24 cellular contexts compared by ENCODE assay signal in genomic region chr5:83401775-83402174, GRCh38.
DNase-seq lines count a peak whose midpoint lies in the region; ATAC-seq and TF ChIP-seq lines count a peak whose summit lies in the region.
"Had no signal": no experiment of that assay in that cellular context is flagged by ENCODE, and none has a peak within 500 bp of the region (broad histone marks: within the 10 kb centered on the region; RNA-seq: fewer than 3 reads in every experiment).

No MANE protein-coding gene starts in this region.

- no peaks in the 10 kb centered on the region for H4K20me1 ChIP-seq in Loucy (ENCODE audit: insufficient read depth, low read length, poor library complexity, severe bottlenecking)
- H4K20me1 ChIP-seq: BLaER1 treated with 17β-estradiol and CSF1 and Interleukin-3, amounts not matched to agents 10 nM and 100 nM had no signal

- H3K4me1 Mint-ChIP-seq in type B pancreatic cell (ENCODE audit: unreplicated experiment): peaks cover 10% of the 10 kb centered on the region
- H3K4me1 Mint-ChIP-seq: activated CD4-positive, alpha-beta T cell treated with anti-CD3 and anti-CD28 coated beads, Interleukin-2, amount 10 ng/mL, durations not matched to agents 7 days and 5 days; activated naive CD4-positive, alpha-beta T cell treated with anti-CD3 and anti-CD28 coated beads, Interleukin-2, amount 10 ng/mL, durations not matched to agents 7 days and 5 days had no signal

- H3K4me3 Mint-ChIP-seq in type B pancreatic cell: no peak overlapping the region
- H3K4me3 Mint-ChIP-seq: activated CD4-positive, alpha-beta T cell treated with anti-CD3 and anti-CD28 coated beads, Interleukin-2, amount 10 ng/mL, durations not matched to agents 7 days and 5 days; activated CD8-positive, alpha-beta memory T cell treated with anti-CD3 and anti-CD28 coated beads, Interleukin-2, amount 10 ng/mL, durations not matched to agents 7 days and 5 days; activated naive CD4-positive, alpha-beta T cell treated with anti-CD3 and anti-CD28 coated beads, Interleukin-2, amount 10 ng/mL, durations not matched to agents 7 days and 5 days; natural killer cell treated with Interleukin-12 subunit alpha and Interleukin-12 subunit beta and Interleukin-15 and Interleukin-18, amount 100 ng/mL, for 72 hours had no signal

- peaks cover 41% of the 10 kb centered on the region for H3K4me1 ChIP-seq in cardiac muscle cell (ENCODE audit: low read depth)
- peaks cover 15% of the 10 kb centered on the region for H3K4me1 ChIP-seq in Loucy (ENCODE audit: insufficient read depth, low read length, poor library complexity, severe bottlenecking)
- peaks cover 23% of the 10 kb centered on the region for H3K4me1 ChIP-seq in body of pancreas
- H3K4me1 ChIP-seq: Peyer's patch had no signal

- H3K9ac ChIP-seq in Loucy (ENCODE audit: low read depth, low read length, poor library complexity, severe bottlenecking): no peak overlapping the region

- no peaks in the 10 kb centered on the region for H3K27me3 ChIP-seq in cardiac muscle cell
- no peaks in the 10 kb centered on the region for H3K27me3 ChIP-seq in Loucy (ENCODE audit: insufficient read depth, low read length, poor library complexity, severe bottlenecking)
- H3K27me3 ChIP-seq in body of pancreas: no peaks in the 10 kb centered on the region
- H3K27me3 ChIP-seq: BLaER1 treated with 17β-estradiol and CSF1 and Interleukin-3, amounts not matched to agents 10 nM and 100 nM; dorsolateral prefrontal cortex; heart right ventricle; Peyer's patch had no signal

- no peaks in the 10 kb centered on the region for H3K27me3 Mint-ChIP-seq in type B pancreatic cell
- H3K27me3 Mint-ChIP-seq: activated CD4-positive, alpha-beta T cell treated with anti-CD3 and anti-CD28 coated beads, Interleukin-2, amount 10 ng/mL, durations not matched to agents 7 days and 5 days; activated CD8-positive, alpha-beta memory T cell treated with anti-CD3 and anti-CD28 coated beads, Interleukin-2, amount 10 ng/mL, durations not matched to agents 7 days and 5 days; activated naive CD4-positive, alpha-beta T cell treated with anti-CD3 and anti-CD28 coated beads, Interleukin-2, amount 10 ng/mL, durations not matched to agents 7 days and 5 days; natural killer cell treated with Interleukin-12 subunit alpha and Interleukin-12 subunit beta and Interleukin-15 and Interleukin-18, amount 100 ng/mL, for 72 hours; progenitor cell of endocrine pancreas had no signal

- TF ChIP-seq CTCF in cardiac muscle cell (IDR thresholded peaks at IDR 0.05; ENCODE audit: low read depth, low read length) (no peak), Loucy (conservative IDR thresholded peaks at IDR 0.05; ENCODE audit: low read length) (no peak), body of pancreas (IDR thresholded peaks at IDR 0.05) (no peak), type B pancreatic cell (conservative IDR thresholded peaks at IDR 0.05) (no peak)

- no peaks in the 10 kb centered on the region for H3K9me2 ChIP-seq in Loucy (replicated peaks; ENCODE audit: low read depth, low read length)

- peak in 1 of 2 donors; percentile 17 for DNase-seq in cardiac muscle cell (ENCODE audit: low read depth in 1 of 2, low spot score in 1 of 2)
- DNase-seq in left ventricle myocardium superior: no peak
- no peak for DNase-seq in body of pancreas
- DNase-seq in type B pancreatic cell (ENCODE audit: extremely low spot score, unreplicated experiment): no peak
- no peak for DNase-seq in stimulated activated CD4-positive, alpha-beta T cell treated with anti-CD3 and anti-CD28 coated beads, Interleukin-15, amount 100 ng/mL, for 24 hours
- DNase-seq: ACHN; activated CD4-positive, alpha-beta T cell treated with anti-CD3 and anti-CD28 coated beads, Interleukin-2, amount 10 ng/mL, durations not matched to agents 7 days and 5 days; activated CD8-positive, alpha-beta memory T cell treated with anti-CD3 and anti-CD28 coated beads, Interleukin-2, amount 10 ng/mL, durations not matched to agents 7 days and 5 days; activated naive CD4-positive, alpha-beta T cell treated with anti-CD3 and anti-CD28 coated beads, Interleukin-2, amount 10 ng/mL, durations not matched to agents 7 days and 5 days; central memory CD4-positive, alpha-beta T cell; dorsolateral prefrontal cortex; heart right ventricle; NCI-H1436 treated with DMSO at 0.1 percent for 48 hours; NCI-H2171 treated with DMSO at 0.1 percent for 48 hours; NCI-H748 treated with DMSO at 0.1 percent for 48 hours; Peyer's patch; substantia nigra had no signal

- no peak for ATAC-seq in left ventricle myocardium superior
- ATAC-seq in body of pancreas: peak; percentile 27
- ATAC-seq in GM21619 (IDR thresholded peaks at IDR 0.05; ENCODE audit: unreplicated experiment): no peak
- ATAC-seq in HG02642 (IDR thresholded peaks at IDR 0.05; ENCODE audit: poor library complexity, unreplicated experiment): no peak
- ATAC-seq: activated CD8-positive, alpha-beta memory T cell treated with anti-CD3 and anti-CD28 coated beads, Interleukin-2, amount 10 ng/mL, durations not matched to agents 7 days and 5 days; heart right ventricle; natural killer cell treated with Interleukin-12 subunit alpha and Interleukin-12 subunit beta and Interleukin-15 and Interleukin-18, amount 100 ng/mL, for 72 hours had no signal

- peaks cover 1% of the 10 kb centered on the region for H3K36me3 Mint-ChIP-seq in type B pancreatic cell
- H3K36me3 Mint-ChIP-seq: activated CD8-positive, alpha-beta memory T cell treated with anti-CD3 and anti-CD28 coated beads, Interleukin-2, amount 10 ng/mL, durations not matched to agents 7 days and 5 days; activated naive CD4-positive, alpha-beta T cell treated with anti-CD3 and anti-CD28 coated beads, Interleukin-2, amount 10 ng/mL, durations not matched to agents 7 days and 5 days; natural killer cell treated with Interleukin-12 subunit alpha and Interleukin-12 subunit beta and Interleukin-15 and Interleukin-18, amount 100 ng/mL, for 72 hours had no signal

- H3K36me3 ChIP-seq in cardiac muscle cell (no peaks in the 10 kb centered on the region), Loucy (ENCODE audit: insufficient read depth, low read length) (no peaks in the 10 kb centered on the region), body of pancreas (replicated peaks in 1 of 2; ENCODE audit: insufficient read depth in 1 of 2, low read depth in 2 of 2) (no peaks in the 10 kb centered on the region)
- H3K36me3 ChIP-seq: BLaER1 treated with 17β-estradiol and CSF1 and Interleukin-3, amounts not matched to agents 10 nM and 100 nM; heart right ventricle; Peyer's patch had no signal

- H2AFZ ChIP-seq in Loucy (ENCODE audit: low read length): peak overlapping the region; percentile 8

- no peak for TF ChIP-seq POLR2A in body of pancreas (IDR thresholded peaks at IDR 0.05)

- peak overlapping the region; percentile 18 for H3K4me2 ChIP-seq in Loucy (ENCODE audit: low read depth, low read length, poor library complexity, severe bottlenecking)

- H3K79me2 ChIP-seq in Loucy (ENCODE audit: insufficient read depth, low read length): no peaks in the 10 kb centered on the region

- peaks cover 1% of the 10 kb centered on the region for H3K9me3 Mint-ChIP-seq in type B pancreatic cell
- H3K9me3 Mint-ChIP-seq: activated CD4-positive, alpha-beta T cell treated with anti-CD3 and anti-CD28 coated beads, Interleukin-2, amount 10 ng/mL, durations not matched to agents 7 days and 5 days; activated naive CD4-positive, alpha-beta T cell treated with anti-CD3 and anti-CD28 coated beads, Interleukin-2, amount 10 ng/mL, durations not matched to agents 7 days and 5 days; natural killer cell treated with Interleukin-12 subunit alpha and Interleukin-12 subunit beta and Interleukin-15 and Interleukin-18, amount 100 ng/mL, for 72 hours had no signal

- no peaks in the 10 kb centered on the region for H3F3A ChIP-seq in Loucy (ENCODE audit: low read depth)

- peak overlapping the region; percentile 8 for H3K27ac ChIP-seq in cardiac muscle cell
- H3K27ac ChIP-seq in body of pancreas: no peak overlapping the region
- H3K27ac ChIP-seq: dorsolateral prefrontal cortex, Peyer's patch, VCaP had no signal

- H3K9me3 ChIP-seq in cardiac muscle cell (ENCODE audit: low read depth): no peaks in the 10 kb centered on the region
- H3K9me3 ChIP-seq in Loucy (ENCODE audit: insufficient read depth, low read depth, low read length): no peaks in the 10 kb centered on the region
- no peaks in the 10 kb centered on the region for H3K9me3 ChIP-seq in body of pancreas
- H3K9me3 ChIP-seq: heart right ventricle, Peyer's patch had no signal

- intact Hi-C loops in left ventricle myocardium superior (cut with micrococcal nuclease) (no loop called here), body of pancreas (cut with DNase I) (no loop called here)

- no peak overlapping the region for H3K4me3 ChIP-seq in cardiac muscle cell
- no peak overlapping the region for H3K4me3 ChIP-seq in Loucy (ENCODE audit: low read length, poor library complexity, severe bottlenecking)
- no peak overlapping the region for H3K4me3 ChIP-seq in body of pancreas
- H3K4me3 ChIP-seq: BLaER1 treated with 17β-estradiol and CSF1 and Interleukin-3, amounts not matched to agents 10 nM and 100 nM; dorsolateral prefrontal cortex; heart right ventricle; Peyer's patch had no signal

- H3K27ac Mint-ChIP-seq in type B pancreatic cell: peak overlapping the region; percentile 57
- H3K27ac Mint-ChIP-seq: activated CD4-positive, alpha-beta T cell treated with anti-CD3 and anti-CD28 coated beads, Interleukin-2, amount 10 ng/mL, durations not matched to agents 7 days and 5 days; activated CD8-positive, alpha-beta memory T cell treated with anti-CD3 and anti-CD28 coated beads, Interleukin-2, amount 10 ng/mL, durations not matched to agents 7 days and 5 days; activated naive CD4-positive, alpha-beta T cell treated with anti-CD3 and anti-CD28 coated beads, Interleukin-2, amount 10 ng/mL, durations not matched to agents 7 days and 5 days; natural killer cell treated with Interleukin-12 subunit alpha and Interleukin-12 subunit beta and Interleukin-15 and Interleukin-18, amount 100 ng/mL, for 72 hours; progenitor cell of endocrine pancreas had no signal
